8 cellular contexts compared by ENCODE assay signal in the genomic region with DNA sequence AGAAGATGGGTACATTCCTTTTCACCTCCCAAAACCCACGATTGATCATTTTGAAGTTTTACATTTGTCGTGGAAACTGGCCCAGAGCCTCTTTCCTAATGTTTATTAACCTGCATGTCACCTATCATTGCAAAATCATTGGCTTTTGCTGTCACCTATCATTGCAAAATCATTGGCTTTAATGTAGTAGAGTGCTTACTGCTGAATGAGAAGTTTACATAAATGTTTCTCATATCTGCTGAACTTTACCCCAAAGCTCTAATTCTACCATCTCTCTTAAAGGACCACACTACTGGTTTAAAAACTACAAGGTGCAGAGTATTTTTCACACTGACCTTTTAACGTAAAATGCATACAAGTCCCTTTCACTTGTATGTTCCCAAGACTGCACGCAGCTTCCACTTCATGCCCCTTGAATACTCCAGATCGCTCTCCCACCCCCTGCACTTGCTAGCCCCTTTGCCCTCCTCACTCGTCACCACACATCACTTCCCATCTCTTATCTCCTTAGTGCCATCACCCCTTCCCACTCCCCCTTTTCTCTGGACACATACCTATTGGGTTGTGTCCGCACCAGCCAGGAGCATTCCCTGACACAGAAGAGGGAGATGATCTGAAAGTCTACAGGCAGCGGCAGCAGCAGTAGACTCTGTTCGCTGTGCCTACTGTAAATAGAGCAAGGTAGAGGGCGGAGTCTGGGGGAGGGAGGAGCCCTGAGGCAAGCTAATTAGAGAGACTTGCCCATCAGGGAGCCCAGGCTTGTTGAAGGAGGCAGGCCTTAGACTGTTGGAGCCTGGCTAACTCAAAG. TPM values are rescaled to one million over a fixed set of nuclear protein-coding genes. Genes with fewer than 3 reads are reported as not detected.
A peak's percentile ranks its signal among the peaks of the same experiment; 100 is the strongest.
DNase-seq lines count a peak whose midpoint lies in the region; ATAC-seq and TF ChIP-seq lines count a peak whose summit lies in the region.

No MANE protein-coding gene starts in this region.

- no peak overlapping the region for H4K5ac ChIP-seq in IMR-90 (ENCODE audit: low read depth, low read length)

- TF ChIP-seq RAD21 in IMR-90 (IDR thresholded peaks at IDR 0.05; ENCODE audit: low read length), result no peak

- H3K36me3 ChIP-seq in IMR-90 (ENCODE audit: control insufficient read depth, insufficient read depth, low read length), result no peaks in the 10 kb centered on the region

- no peak overlapping the region for H3K27ac ChIP-seq in IMR-90 (ENCODE audit: insufficient read depth, low read length)

- H3K23ac ChIP-seq in IMR-90 (ENCODE audit: low read depth, low read length), result no peak overlapping the region

- no peak overlapping the region for H2BK20ac ChIP-seq in IMR-90 (ENCODE audit: low read depth, low read length)

- dilution Hi-C loops in IMR-90 (cut with HindIII; ENCODE audit: low sequenced_read_pairs, unreplicated experiment), result no loop called here

- H3K18ac ChIP-seq in IMR-90 (ENCODE audit: low read depth, low read length), result no peak overlapping the region

- TF ChIP-seq CTCF in IMR-90 (conservative IDR thresholded peaks at IDR 0.05; ENCODE audit: low read depth, low read length), result no peak
- TF ChIP-seq CTCF in omental fat pad (IDR thresholded peaks at IDR 0.05), result no peak

- intact Hi-C loops in IMR-90 (cut with micrococcal nuclease), result no loop called here

- CTCF ChIA-PET in IMR-90 (lab: Yijun Ruan, JAX), result no interaction called here

- H3K79me1 ChIP-seq in IMR-90 (ENCODE audit: low read depth in 1 of 2, low read length in 2 of 2), result no peaks in the 10 kb centered on the region

- H3K14ac ChIP-seq in IMR-90 (replicated peaks; ENCODE audit: low read depth, low read length), result no peak overlapping the region

- no peak overlapping the region for H4K8ac ChIP-seq in IMR-90 (ENCODE audit: low read depth in 2 of 2, low read length in 2 of 2)

- no peak for TF ChIP-seq POLR2A in IMR-90 (IDR thresholded peaks at IDR 0.05; ENCODE audit: low read depth, low read length)

- in situ Hi-C loops in IMR-90 (cut with MboI; ENCODE audit: low sequenced_read_pairs), result no loop called here

- no peak for DNase-seq in IMR-90
- DNase-seq in OCI-M2 (lab: John Stamatoyannopoulos, UW; ENCODE audit: unreplicated experiment), result no peak
- DNase-seq in omental fat pad (ENCODE audit: low spot score), result no peak
- no peak for DNase-seq in activated CD4-positive, alpha-beta T cell treated with anti-CD3 and anti-CD28 coated beads for 48 hours
- DNase-seq in NCI-H1105 (lab: John Stamatoyannopoulos, UW), result no peak

- H2AK5ac ChIP-seq in IMR-90 (ENCODE audit: low read depth, low read length), result no peak overlapping the region

- H4K91ac ChIP-seq in IMR-90 (ENCODE audit: insufficient read depth, low read depth, low read length), result no peak overlapping the region

- peaks cover 18% of the 10 kb centered on the region for H3K27me3 ChIP-seq in IMR-90 (ENCODE audit: control insufficient read depth, insufficient read depth, low read length)

- H3K4me3 ChIP-seq in IMR-90 (ENCODE audit: insufficient read depth, low read depth, low read length), result no peak overlapping the region
- peak overlapping the region; percentile 2 for H3K4me3 ChIP-seq in iPS-11a (ENCODE audit: low read depth, low read length)

- H3K4me2 ChIP-seq in IMR-90 (ENCODE audit: low read depth, low read length), result peak overlapping the region; percentile 63

- ATAC-seq in GM18498 (IDR thresholded peaks at IDR 0.05; ENCODE audit: unreplicated experiment) (peak; percentile 80), GM21619 (IDR thresholded peaks at IDR 0.05; ENCODE audit: unreplicated experiment) (peak; percentile 80), IMR-90 (ENCODE audit: low read depth) (peak; percentile 44; the same call in 1 of the 2 replicates), omental fat pad (ENCODE audit: low FRiP score) (no peak)

- H4K20me1 ChIP-seq in IMR-90 (ENCODE audit: insufficient read depth, low read length), result no peaks in the 10 kb centered on the region

- no peaks in the 10 kb centered on the region for H3K9me3 ChIP-seq in IMR-90 (ENCODE audit: control insufficient read depth, insufficient read depth, low read length)

- no peak overlapping the region for H3K9ac ChIP-seq in IMR-90 (ENCODE audit: low read depth, low read length)

- no peaks in the 10 kb centered on the region for H3K9me1 ChIP-seq in IMR-90 (ENCODE audit: insufficient read depth, low read length)

- no peak overlapping the region for H3K56ac ChIP-seq in IMR-90 (ENCODE audit: extremely low read depth, insufficient read depth, low read length)

- H2AFZ ChIP-seq in IMR-90 (replicated peaks; ENCODE audit: low read length, poor library complexity), result peak overlapping the region; percentile 68

- H2BK5ac ChIP-seq in IMR-90 (ENCODE audit: low read depth, low read length, poor library complexity, severe bottlenecking), result no peak overlapping the region

- no peak overlapping the region for H2BK120ac ChIP-seq in IMR-90 (ENCODE audit: low read depth, low read length)

- POLR2A ChIA-PET in IMR-90 (lab: Charles Lee; ENCODE audit: unreplicated experiment), result no interaction called here

- WGBS in IMR-90 (ENCODE audit: extremely low coverage in 2 of 2, insufficient read length in 1 of 2), 2 experiments, result 11% methylated on average over 4 of the region's 10 CpGs; no CpG with 5 or more reads in 1 of the 2 experiments

- peaks cover 4% of the 10 kb centered on the region; the same call in 1 of the 2 replicates for H3K4me1 ChIP-seq in IMR-90 (ENCODE audit: control insufficient read depth, insufficient read depth, low read length)

- no peak overlapping the region for H3K4ac ChIP-seq in IMR-90 (ENCODE audit: low read depth, low read length)

- H2BK15ac ChIP-seq in IMR-90 (ENCODE audit: low read depth, low read length), result no peak overlapping the region

- no peak overlapping the region for H2AK9ac ChIP-seq in IMR-90 (replicated peaks; ENCODE audit: low read depth, low read length, poor library complexity)

- no TSS peak for BruUV-seq in IMR-90 (replicated peaks; lab: Mats Ljungman, UMichigan)

TF ChIP-seq in IMR-90, 13 proteins besides CTCF, POLR2A, EP300 and RAD21:
- TF ChIP-seq MXI1 (IDR thresholded peaks at IDR 0.05; ENCODE audit: borderline replicate concordance, low read depth, low read length) (no peak), CHD1 (IDR thresholded peaks at IDR 0.05; ENCODE audit: low read depth, low read length) (no peak), RCOR1 (IDR thresholded peaks at IDR 0.05; ENCODE audit: insufficient replicate concordance, low read length) (no peak), MAZ (IDR thresholded peaks at IDR 0.05; ENCODE audit: borderline replicate concordance, low read depth, low read length) (no peak), BHLHE40 (IDR thresholded peaks at IDR 0.05; ENCODE audit: low read depth, low read length) (no peak), SMC3 (IDR thresholded peaks at IDR 0.05; ENCODE audit: low read depth, low read length) (no peak), MAFK (IDR thresholded peaks at IDR 0.05; ENCODE audit: low read depth, low read length) (no peak), CEBPB (IDR thresholded peaks at IDR 0.05; ENCODE audit: low read depth, low read length) (no peak), RFX5 (IDR thresholded peaks at IDR 0.05; ENCODE audit: low read depth, low read length) (no peak), FOS (IDR thresholded peaks at IDR 0.05; ENCODE audit: low read depth, low read length) (no peak), NFE2L2 (IDR thresholded peaks at IDR 0.05; ENCODE audit: low read depth, low read length) (no peak)
- TF ChIP-seq, protein P1, sequence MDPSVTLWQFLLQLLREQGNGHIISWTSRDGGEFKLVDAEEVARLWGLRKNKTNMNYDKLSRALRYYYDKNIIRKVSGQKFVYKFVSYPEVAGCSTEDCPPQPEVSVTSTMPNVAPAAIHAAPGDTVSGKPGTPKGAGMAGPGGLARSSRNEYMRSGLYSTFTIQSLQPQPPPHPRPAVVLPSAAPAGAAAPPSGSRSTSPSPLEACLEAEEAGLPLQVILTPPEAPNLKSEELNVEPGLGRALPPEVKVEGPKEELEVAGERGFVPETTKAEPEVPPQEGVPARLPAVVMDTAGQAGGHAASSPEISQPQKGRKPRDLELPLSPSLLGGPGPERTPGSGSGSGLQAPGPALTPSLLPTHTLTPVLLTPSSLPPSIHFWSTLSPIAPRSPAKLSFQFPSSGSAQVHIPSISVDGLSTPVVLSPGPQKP (IDR thresholded peaks at IDR 0.05; ENCODE audit: borderline replicate concordance, low read depth, low read length), result no peak
- TF ChIP-seq, protein P2, sequence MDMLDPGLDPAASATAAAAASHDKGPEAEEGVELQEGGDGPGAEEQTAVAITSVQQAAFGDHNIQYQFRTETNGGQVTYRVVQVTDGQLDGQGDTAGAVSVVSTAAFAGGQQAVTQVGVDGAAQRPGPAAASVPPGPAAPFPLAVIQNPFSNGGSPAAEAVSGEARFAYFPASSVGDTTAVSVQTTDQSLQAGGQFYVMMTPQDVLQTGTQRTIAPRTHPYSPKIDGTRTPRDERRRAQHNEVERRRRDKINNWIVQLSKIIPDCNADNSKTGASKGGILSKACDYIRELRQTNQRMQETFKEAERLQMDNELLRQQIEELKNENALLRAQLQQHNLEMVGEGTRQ (IDR thresholded peaks at IDR 0.05; ENCODE audit: low read depth, low read length), result no peak

RNA-seq across cellular contexts. Expression of a gene that starts 30.2 kb away (rescaled TPM):
- 17.2 and 23.9 TPM in 2 replicates for total RNA-seq in IMR-90 (2012; rRNA removed)
- polyA plus RNA-seq in IMR-90 (2012; rRNA removed), result 9.4 and 13.2 TPM in 2 replicates
- 2.5 and 4.2 TPM in 2 replicates for polyA plus RNA-seq in IMR-90 (2012; cell fraction: cytosol; rRNA removed)
- 7.6 and 66.2 TPM in 2 replicates for polyA plus RNA-seq in IMR-90 (2012; cell fraction: nucleus; rRNA removed; ENCODE audit: low replicate concordance)
- 100 to 1,000 TPM in 1 of 4 donors, 10 to 100 TPM in 3; 43.4 to 123 (median 72.2) TPM for total RNA-seq in omental fat pad
